In genomic region chr7:23020742-23021401, GRCh38 we compare ENCODE assay signal across 10 cellular contexts. TPM values are rescaled to one million over a fixed set of nuclear protein-coding genes. Genes with fewer than 3 reads are reported as not detected.
DNase-seq lines count a peak whose midpoint lies in the region; ATAC-seq lines count a peak whose summit lies in the region.
"Had no signal": no experiment of that assay in that cellular context is flagged by ENCODE, and none has a peak within 500 bp of the region (broad histone marks: within the 10 kb centered on the region; RNA-seq: fewer than 3 reads in every experiment).

No MANE protein-coding gene starts in this region.

- WGBS in urinary bladder: 56% methylated on average over 3 of the region's 3 CpGs

- H3K27ac ChIP-seq in urinary bladder (ENCODE audit: low read depth): peak overlapping the region; percentile 40

- H3K4me3 ChIP-seq in urinary bladder (ENCODE audit: low read depth, low read length): no peak overlapping the region

- no peak for ATAC-seq in GM19395 (IDR thresholded peaks at IDR 0.05; ENCODE audit: unreplicated experiment)
- no peak for ATAC-seq in HG03457 (IDR thresholded peaks at IDR 0.05; ENCODE audit: unreplicated experiment)
- no peak for ATAC-seq in GM19397 (IDR thresholded peaks at IDR 0.05; ENCODE audit: unreplicated experiment)

- peak; percentile 7 for DNase-seq in activated naive CD4-positive, alpha-beta T cell treated with Interleukin-2 at 50 U/mL for 16 hours
- DNase-seq in activated naive CD4-positive, alpha-beta T cell treated with anti-CD3 and anti-CD28 coated beads, Interleukin-2, amount 50 U/mL, for 16 hours: no peak
- DNase-seq in activated CD8-positive, alpha-beta memory T cell treated with anti-CD3 and anti-CD28 coated beads, Interleukin-2, amount 50 U/mL, for 48 hours: peak; percentile 57
- peak; percentile 13 for DNase-seq in glomerular visceral epithelial cell (ENCODE audit: extremely low spot score)
- DNase-seq: DND-41, hippocampal formation had no signal

- no peaks in the 10 kb centered on the region for H3K36me3 ChIP-seq in urinary bladder (ENCODE audit: insufficient read depth)

- H3K4me1 ChIP-seq in urinary bladder (ENCODE audit: insufficient read depth): no peaks in the 10 kb centered on the region

RNA-seq across cellular contexts. Expression of gene HYCC1, which starts 6.9 kb away (rescaled TPM):
- 79.1 TPM for total RNA-seq in urinary bladder
- 19.4 TPM for polyA plus RNA-seq in urinary bladder
